Comparison of ENCODE assay signal across 1 cellular context in the genomic region with DNA sequence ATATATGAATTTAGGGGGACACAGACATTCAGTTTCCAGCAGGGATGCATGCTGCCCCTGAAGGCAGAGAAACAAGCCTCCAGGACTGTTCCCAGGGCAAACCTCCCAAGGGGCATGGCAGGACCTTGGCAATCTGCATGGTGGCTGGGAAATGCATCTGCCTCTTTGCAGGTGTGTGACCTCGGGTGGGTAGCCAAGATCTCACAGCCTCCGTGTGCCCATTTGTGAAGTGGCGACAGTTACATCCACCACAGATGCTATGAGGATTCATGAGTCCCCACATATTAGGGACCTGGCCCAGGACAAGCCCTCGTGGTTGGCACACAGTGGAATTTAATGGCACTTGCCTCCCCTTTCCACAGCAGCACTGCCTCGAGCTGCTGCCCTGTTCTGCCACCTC.
TF ChIP-seq lines count a peak whose summit lies in the region.

No MANE protein-coding gene starts in this region.

TF ChIP-seq in GM23338, 12 proteins besides CTCF, POLR2A, EP300 and RAD21 (continued from another document):
- TF ChIP-seq ETS1 (IDR thresholded peaks at IDR 0.05) (no peak), ZNF331 (CRISPR knock-in tag; IDR thresholded peaks at IDR 0.05; ENCODE audit: low read depth) (no peak), STAT1 (IDR thresholded peaks at IDR 0.05; ENCODE audit: unreplicated experiment) (no peak), CREB1 (CRISPR knock-in tag; IDR thresholded peaks at IDR 0.05; ENCODE audit: low read depth) (no peak), NANOG (IDR thresholded peaks at IDR 0.05; ENCODE audit: borderline replicate concordance) (no peak)
- TF ChIP-seq, protein P1, sequence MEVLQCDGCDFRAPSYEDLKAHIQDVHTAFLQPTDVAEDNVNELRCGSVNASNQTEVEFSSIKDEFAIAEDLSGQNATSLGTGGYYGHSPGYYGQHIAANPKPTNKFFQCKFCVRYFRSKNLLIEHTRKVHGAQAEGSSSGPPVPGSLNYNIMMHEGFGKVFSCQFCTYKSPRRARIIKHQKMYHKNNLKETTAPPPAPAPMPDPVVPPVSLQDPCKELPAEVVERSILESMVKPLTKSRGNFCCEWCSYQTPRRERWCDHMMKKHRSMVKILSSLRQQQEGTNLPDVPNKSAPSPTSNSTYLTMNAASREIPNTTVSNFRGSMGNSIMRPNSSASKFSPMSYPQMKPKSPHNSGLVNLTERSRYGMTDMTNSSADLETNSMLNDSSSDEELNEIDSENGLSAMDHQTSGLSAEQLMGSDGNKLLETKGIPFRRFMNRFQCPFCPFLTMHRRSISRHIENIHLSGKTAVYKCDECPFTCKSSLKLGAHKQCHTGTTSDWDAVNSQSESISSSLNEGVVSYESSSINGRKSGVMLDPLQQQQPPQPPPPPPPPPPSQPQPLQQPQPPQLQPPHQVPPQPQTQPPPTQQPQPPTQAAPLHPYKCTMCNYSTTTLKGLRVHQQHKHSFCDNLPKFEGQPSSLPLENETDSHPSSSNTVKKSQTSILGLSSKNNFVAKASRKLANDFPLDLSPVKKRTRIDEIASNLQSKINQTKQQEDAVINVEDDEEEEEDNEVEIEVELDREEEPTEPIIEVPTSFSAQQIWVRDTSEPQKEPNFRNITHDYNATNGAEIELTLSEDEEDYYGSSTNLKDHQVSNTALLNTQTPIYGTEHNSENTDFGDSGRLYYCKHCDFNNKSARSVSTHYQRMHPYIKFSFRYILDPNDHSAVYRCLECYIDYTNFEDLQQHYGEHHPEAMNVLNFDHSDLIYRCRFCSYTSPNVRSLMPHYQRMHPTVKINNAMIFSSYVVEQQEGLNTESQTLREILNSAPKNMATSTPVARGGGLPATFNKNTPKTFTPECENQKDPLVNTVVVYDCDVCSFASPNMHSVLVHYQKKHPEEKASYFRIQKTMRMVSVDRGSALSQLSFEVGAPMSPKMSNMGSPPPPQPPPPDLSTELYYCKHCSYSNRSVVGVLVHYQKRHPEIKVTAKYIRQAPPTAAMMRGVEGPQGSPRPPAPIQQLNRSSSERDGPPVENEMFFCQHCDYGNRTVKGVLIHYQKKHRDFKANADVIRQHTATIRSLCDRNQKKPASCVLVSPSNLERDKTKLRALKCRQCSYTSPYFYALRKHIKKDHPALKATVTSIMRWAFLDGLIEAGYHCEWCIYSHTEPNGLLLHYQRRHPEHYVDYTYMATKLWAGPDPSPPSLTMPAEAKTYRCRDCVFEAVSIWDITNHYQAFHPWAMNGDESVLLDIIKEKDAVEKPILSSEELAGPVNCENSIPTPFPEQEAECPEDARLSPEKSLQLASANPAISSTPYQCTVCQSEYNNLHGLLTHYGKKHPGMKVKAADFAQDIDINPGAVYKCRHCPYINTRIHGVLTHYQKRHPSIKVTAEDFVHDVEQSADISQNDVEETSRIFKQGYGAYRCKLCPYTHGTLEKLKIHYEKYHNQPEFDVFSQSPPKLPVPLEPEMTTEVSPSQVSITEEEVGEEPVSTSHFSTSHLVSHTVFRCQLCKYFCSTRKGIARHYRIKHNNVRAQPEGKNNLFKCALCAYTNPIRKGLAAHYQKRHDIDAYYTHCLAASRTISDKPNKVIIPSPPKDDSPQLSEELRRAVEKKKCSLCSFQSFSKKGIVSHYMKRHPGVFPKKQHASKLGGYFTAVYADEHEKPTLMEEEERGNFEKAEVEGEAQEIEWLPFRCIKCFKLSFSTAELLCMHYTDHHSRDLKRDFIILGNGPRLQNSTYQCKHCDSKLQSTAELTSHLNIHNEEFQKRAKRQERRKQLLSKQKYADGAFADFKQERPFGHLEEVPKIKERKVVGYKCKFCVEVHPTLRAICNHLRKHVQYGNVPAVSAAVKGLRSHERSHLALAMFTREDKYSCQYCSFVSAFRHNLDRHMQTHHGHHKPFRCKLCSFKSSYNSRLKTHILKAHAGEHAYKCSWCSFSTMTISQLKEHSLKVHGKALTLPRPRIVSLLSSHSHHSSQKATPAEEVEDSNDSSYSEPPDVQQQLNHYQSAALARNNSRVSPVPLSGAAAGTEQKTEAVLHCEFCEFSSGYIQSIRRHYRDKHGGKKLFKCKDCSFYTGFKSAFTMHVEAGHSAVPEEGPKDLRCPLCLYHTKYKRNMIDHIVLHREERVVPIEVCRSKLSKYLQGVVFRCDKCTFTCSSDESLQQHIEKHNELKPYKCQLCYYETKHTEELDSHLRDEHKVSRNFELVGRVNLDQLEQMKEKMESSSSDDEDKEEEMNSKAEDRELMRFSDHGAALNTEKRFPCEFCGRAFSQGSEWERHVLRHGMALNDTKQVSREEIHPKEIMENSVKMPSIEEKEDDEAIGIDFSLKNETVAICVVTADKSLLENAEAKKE (CRISPR knock-in tag; IDR thresholded peaks at IDR 0.05), result no peak
